Comparison of ENCODE assay signal across 1 cellular context in genomic region chr3:153172796-153173757, GRCh38.
TF ChIP-seq lines count a peak whose summit lies in the region.

No MANE protein-coding gene starts in this region.

TF ChIP-seq in H1, 55 proteins besides CTCF, POLR2A, EP300 and RAD21:
- TF ChIP-seq RNF2 (IDR thresholded peaks at IDR 0.05; ENCODE audit: borderline replicate concordance, low read depth, low read length, missing control alignments, poor library complexity, severe bottlenecking) (no peak), YY1 (IDR thresholded peaks at IDR 0.05; ENCODE audit: low read depth, low read length) (no peak)
